ENCODE assay signal across 13 cellular contexts in genomic region chr14:104359301-104359968, GRCh38.
"Had no signal": no experiment of that assay in that cellular context is flagged by ENCODE, and none has a peak within 500 bp of the region (broad histone marks: within the 10 kb centered on the region; RNA-seq: fewer than 3 reads in every experiment).

No MANE protein-coding gene starts in this region.

- H3K4me3 ChIP-seq: dorsolateral prefrontal cortex, gastroesophageal sphincter, psoas muscle, SJSA1, testis had no signal

- FAIRE-seq: astrocyte, endometrium, keratinocyte, urothelium cell line had no signal

- H3K36me3 ChIP-seq: gastroesophageal sphincter, SJSA1 had no signal

- H3K27ac ChIP-seq: dorsolateral prefrontal cortex, gastroesophageal sphincter, psoas muscle, SJSA1, testis had no signal

- H3K4me1 ChIP-seq: gastroesophageal sphincter, psoas muscle, SJSA1, testis had no signal

- H3K27me3 ChIP-seq: SJSA1, testis had no signal

- H3K9me3 ChIP-seq: psoas muscle, SJSA1, testis had no signal

- DNase-seq: activated CD4-positive, alpha-beta T cell treated with anti-CD3 and anti-CD28 coated beads, Interleukin-2, amount 10 ng/mL, durations not matched to agents 7 days and 5 days; mesendoderm; psoas muscle; stimulated activated CD4-positive, alpha-beta T cell treated with anti-CD3 and anti-CD28 coated beads, Interleukin-1b, Interleukin-23, amount 100 ng/mL, for 48 hours; stimulated activated naive CD8-positive, alpha-beta T cell treated with anti-CD3 and anti-CD28 coated beads, Interleukin-15, amount 100 ng/mL, for 72 hours; testis had no signal

- ATAC-seq: gastroesophageal sphincter; psoas muscle; stimulated activated naive CD8-positive, alpha-beta T cell treated with anti-CD3 and anti-CD28 coated beads, Interleukin-15, amount 100 ng/mL, for 72 hours had no signal
